ENCODE assay signal across 1 cellular context in the genomic region with DNA sequence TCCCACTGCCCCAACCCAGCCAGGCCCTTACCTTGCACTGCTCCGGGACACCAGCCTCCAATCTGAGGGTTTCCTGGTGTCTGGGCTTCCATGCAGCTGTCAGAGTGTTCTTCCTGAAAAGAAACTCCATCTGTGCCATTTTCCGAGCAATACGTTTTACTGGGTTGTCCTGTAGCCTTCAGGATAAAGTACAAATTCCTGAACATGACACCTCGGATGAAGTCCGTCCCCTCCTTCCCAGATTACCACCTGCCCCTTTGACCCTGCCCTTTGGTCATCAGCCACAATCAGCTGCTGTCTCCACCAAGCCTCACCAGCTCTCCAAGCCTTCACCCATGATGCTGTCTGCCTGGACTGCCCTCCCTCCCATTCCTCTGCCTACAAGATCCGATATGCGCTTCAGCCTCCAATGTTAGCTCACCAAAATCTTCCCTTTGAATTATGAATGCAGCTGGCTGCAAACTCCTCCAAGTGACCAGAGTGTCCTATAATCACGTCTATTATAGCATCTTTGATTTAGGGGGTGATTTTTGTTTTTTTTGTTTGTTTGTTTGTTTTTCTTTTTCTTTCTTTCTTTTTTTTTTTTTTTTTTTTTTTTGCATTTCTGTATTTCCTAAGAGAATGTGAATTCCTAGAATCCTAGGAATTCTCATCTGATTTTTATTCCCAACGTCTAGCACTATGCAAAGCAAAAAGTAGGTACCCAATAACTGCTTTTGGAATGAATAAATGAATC.
A peak's percentile ranks its signal among the peaks of the same experiment; 100 is the strongest.
TF ChIP-seq lines count a peak whose summit lies in the region.

No MANE protein-coding gene starts in this region.

TF ChIP-seq in HepG2, 621 proteins besides CTCF, POLR2A, EP300 and RAD21 (continued from another document and continues in another):
- no peak for TF ChIP-seq EED (CRISPR knock-in tag; IDR thresholded peaks at IDR 0.05)
- TF ChIP-seq ATRX (CRISPR knock-in tag; IDR thresholded peaks at IDR 0.05; ENCODE audit: borderline replicate concordance): no peak
- TF ChIP-seq ZMYM2 (CRISPR knock-in tag; IDR thresholded peaks at IDR 0.05): peak; percentile 90
- TF ChIP-seq ARID2 (CRISPR knock-in tag; IDR thresholded peaks at IDR 0.05; ENCODE audit: borderline replicate concordance): peak; percentile 74; the same call in 1 of the 2 replicates
- no peak for TF ChIP-seq SRSF9 (IDR thresholded peaks at IDR 0.05; ENCODE audit: borderline replicate concordance, insufficient read depth, low read depth, low read length, poor library complexity, severe bottlenecking)
- TF ChIP-seq ZNF432 (CRISPR knock-in tag; IDR thresholded peaks at IDR 0.05; ENCODE audit: borderline replicate concordance): no peak
- no peak for TF ChIP-seq FOSL1 (CRISPR knock-in tag; IDR thresholded peaks at IDR 0.05; ENCODE audit: borderline replicate concordance)
- peak; percentile 78; the same call in 1 of the 2 replicates for TF ChIP-seq JUND (CRISPR knock-in tag; IDR thresholded peaks at IDR 0.05)
- peak; percentile 94; the same call in 1 of the 2 replicates for TF ChIP-seq ZNF788 (CRISPR knock-in tag; IDR thresholded peaks at IDR 0.05; ENCODE audit: borderline replicate concordance)
- TF ChIP-seq, protein P1, sequence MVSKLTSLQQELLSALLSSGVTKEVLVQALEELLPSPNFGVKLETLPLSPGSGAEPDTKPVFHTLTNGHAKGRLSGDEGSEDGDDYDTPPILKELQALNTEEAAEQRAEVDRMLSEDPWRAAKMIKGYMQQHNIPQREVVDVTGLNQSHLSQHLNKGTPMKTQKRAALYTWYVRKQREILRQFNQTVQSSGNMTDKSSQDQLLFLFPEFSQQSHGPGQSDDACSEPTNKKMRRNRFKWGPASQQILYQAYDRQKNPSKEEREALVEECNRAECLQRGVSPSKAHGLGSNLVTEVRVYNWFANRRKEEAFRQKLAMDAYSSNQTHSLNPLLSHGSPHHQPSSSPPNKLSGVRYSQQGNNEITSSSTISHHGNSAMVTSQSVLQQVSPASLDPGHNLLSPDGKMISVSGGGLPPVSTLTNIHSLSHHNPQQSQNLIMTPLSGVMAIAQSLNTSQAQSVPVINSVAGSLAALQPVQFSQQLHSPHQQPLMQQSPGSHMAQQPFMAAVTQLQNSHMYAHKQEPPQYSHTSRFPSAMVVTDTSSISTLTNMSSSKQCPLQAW (CRISPR knock-in tag; IDR thresholded peaks at IDR 0.05): peak; percentile 92
- no peak for TF ChIP-seq HMGA1 (CRISPR knock-in tag; conservative IDR thresholded peaks at IDR 0.05)
- TF ChIP-seq, protein P2, sequence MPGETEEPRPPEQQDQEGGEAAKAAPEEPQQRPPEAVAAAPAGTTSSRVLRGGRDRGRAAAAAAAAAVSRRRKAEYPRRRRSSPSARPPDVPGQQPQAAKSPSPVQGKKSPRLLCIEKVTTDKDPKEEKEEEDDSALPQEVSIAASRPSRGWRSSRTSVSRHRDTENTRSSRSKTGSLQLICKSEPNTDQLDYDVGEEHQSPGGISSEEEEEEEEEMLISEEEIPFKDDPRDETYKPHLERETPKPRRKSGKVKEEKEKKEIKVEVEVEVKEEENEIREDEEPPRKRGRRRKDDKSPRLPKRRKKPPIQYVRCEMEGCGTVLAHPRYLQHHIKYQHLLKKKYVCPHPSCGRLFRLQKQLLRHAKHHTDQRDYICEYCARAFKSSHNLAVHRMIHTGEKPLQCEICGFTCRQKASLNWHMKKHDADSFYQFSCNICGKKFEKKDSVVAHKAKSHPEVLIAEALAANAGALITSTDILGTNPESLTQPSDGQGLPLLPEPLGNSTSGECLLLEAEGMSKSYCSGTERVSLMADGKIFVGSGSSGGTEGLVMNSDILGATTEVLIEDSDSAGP (CRISPR knock-in tag; IDR thresholded peaks at IDR 0.05; ENCODE audit: borderline replicate concordance): peak; percentile 80; the same call in 1 of the 2 replicates
- peak; percentile 92 for TF ChIP-seq ZBTB38 (CRISPR knock-in tag; IDR thresholded peaks at IDR 0.05)
- no peak for TF ChIP-seq ZNF225 (CRISPR knock-in tag; IDR thresholded peaks at IDR 0.05)
- TF ChIP-seq, protein P3, sequence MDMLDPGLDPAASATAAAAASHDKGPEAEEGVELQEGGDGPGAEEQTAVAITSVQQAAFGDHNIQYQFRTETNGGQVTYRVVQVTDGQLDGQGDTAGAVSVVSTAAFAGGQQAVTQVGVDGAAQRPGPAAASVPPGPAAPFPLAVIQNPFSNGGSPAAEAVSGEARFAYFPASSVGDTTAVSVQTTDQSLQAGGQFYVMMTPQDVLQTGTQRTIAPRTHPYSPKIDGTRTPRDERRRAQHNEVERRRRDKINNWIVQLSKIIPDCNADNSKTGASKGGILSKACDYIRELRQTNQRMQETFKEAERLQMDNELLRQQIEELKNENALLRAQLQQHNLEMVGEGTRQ (IDR thresholded peaks at IDR 0.05; ENCODE audit: low read depth, low read length): 0 out of 2 replicates have a peak, but pooled peaks have one; percentile 18
- TF ChIP-seq, protein P3 (CRISPR knock-in tag; IDR thresholded peaks at IDR 0.05; ENCODE audit: borderline replicate concordance): no peak
- TF ChIP-seq ZNF441 (CRISPR knock-in tag; IDR thresholded peaks at IDR 0.05; ENCODE audit: borderline replicate concordance): peak; percentile 70
- no peak for TF ChIP-seq ZFP36 (IDR thresholded peaks at IDR 0.05; ENCODE audit: borderline replicate concordance, low read depth, low read length, partially characterized antibody)
- TF ChIP-seq, protein P4, sequence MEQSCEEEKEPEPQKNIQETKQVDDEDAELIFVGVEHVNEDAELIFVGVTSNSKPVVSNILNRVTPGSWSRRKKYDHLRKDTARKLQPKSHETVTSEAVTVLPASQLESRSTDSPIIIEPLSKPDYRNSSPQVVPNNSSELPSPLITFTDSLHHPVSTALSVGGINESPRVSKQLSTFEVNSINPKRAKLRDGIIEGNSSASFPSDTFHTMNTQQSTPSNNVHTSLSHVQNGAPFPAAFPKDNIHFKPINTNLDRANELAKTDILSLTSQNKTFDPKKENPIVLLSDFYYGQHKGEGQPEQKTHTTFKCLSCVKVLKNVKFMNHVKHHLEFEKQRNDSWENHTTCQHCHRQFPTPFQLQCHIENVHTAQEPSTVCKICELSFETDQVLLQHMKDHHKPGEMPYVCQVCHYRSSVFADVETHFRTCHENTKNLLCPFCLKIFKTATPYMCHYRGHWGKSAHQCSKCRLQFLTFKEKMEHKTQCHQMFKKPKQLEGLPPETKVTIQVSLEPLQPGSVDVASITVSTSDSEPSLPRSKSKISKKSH (CRISPR knock-in tag; IDR thresholded peaks at IDR 0.05; ENCODE audit: borderline replicate concordance): no peak; the same call in 1 of the 2 replicates
- TF ChIP-seq RXRA (CRISPR knock-in tag; IDR thresholded peaks at IDR 0.05): peak; percentile 97
- TF ChIP-seq NRL (CRISPR knock-in tag; IDR thresholded peaks at IDR 0.05; ENCODE audit: borderline replicate concordance): no peak
- no peak for TF ChIP-seq ZNF282 (IDR thresholded peaks at IDR 0.05; ENCODE audit: partially characterized antibody)
- TF ChIP-seq, protein P5, sequence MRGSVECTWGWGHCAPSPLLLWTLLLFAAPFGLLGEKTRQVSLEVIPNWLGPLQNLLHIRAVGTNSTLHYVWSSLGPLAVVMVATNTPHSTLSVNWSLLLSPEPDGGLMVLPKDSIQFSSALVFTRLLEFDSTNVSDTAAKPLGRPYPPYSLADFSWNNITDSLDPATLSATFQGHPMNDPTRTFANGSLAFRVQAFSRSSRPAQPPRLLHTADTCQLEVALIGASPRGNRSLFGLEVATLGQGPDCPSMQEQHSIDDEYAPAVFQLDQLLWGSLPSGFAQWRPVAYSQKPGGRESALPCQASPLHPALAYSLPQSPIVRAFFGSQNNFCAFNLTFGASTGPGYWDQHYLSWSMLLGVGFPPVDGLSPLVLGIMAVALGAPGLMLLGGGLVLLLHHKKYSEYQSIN (CRISPR knock-in tag; IDR thresholded peaks at IDR 0.05; ENCODE audit: borderline replicate concordance): no peak
- TF ChIP-seq, protein P6, sequence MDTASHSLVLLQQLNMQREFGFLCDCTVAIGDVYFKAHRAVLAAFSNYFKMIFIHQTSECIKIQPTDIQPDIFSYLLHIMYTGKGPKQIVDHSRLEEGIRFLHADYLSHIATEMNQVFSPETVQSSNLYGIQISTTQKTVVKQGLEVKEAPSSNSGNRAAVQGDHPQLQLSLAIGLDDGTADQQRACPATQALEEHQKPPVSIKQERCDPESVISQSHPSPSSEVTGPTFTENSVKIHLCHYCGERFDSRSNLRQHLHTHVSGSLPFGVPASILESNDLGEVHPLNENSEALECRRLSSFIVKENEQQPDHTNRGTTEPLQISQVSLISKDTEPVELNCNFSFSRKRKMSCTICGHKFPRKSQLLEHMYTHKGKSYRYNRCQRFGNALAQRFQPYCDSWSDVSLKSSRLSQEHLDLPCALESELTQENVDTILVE (CRISPR knock-in tag; IDR thresholded peaks at IDR 0.05): no peak; the same call in none of the 2 replicates
- TF ChIP-seq, protein P7, sequence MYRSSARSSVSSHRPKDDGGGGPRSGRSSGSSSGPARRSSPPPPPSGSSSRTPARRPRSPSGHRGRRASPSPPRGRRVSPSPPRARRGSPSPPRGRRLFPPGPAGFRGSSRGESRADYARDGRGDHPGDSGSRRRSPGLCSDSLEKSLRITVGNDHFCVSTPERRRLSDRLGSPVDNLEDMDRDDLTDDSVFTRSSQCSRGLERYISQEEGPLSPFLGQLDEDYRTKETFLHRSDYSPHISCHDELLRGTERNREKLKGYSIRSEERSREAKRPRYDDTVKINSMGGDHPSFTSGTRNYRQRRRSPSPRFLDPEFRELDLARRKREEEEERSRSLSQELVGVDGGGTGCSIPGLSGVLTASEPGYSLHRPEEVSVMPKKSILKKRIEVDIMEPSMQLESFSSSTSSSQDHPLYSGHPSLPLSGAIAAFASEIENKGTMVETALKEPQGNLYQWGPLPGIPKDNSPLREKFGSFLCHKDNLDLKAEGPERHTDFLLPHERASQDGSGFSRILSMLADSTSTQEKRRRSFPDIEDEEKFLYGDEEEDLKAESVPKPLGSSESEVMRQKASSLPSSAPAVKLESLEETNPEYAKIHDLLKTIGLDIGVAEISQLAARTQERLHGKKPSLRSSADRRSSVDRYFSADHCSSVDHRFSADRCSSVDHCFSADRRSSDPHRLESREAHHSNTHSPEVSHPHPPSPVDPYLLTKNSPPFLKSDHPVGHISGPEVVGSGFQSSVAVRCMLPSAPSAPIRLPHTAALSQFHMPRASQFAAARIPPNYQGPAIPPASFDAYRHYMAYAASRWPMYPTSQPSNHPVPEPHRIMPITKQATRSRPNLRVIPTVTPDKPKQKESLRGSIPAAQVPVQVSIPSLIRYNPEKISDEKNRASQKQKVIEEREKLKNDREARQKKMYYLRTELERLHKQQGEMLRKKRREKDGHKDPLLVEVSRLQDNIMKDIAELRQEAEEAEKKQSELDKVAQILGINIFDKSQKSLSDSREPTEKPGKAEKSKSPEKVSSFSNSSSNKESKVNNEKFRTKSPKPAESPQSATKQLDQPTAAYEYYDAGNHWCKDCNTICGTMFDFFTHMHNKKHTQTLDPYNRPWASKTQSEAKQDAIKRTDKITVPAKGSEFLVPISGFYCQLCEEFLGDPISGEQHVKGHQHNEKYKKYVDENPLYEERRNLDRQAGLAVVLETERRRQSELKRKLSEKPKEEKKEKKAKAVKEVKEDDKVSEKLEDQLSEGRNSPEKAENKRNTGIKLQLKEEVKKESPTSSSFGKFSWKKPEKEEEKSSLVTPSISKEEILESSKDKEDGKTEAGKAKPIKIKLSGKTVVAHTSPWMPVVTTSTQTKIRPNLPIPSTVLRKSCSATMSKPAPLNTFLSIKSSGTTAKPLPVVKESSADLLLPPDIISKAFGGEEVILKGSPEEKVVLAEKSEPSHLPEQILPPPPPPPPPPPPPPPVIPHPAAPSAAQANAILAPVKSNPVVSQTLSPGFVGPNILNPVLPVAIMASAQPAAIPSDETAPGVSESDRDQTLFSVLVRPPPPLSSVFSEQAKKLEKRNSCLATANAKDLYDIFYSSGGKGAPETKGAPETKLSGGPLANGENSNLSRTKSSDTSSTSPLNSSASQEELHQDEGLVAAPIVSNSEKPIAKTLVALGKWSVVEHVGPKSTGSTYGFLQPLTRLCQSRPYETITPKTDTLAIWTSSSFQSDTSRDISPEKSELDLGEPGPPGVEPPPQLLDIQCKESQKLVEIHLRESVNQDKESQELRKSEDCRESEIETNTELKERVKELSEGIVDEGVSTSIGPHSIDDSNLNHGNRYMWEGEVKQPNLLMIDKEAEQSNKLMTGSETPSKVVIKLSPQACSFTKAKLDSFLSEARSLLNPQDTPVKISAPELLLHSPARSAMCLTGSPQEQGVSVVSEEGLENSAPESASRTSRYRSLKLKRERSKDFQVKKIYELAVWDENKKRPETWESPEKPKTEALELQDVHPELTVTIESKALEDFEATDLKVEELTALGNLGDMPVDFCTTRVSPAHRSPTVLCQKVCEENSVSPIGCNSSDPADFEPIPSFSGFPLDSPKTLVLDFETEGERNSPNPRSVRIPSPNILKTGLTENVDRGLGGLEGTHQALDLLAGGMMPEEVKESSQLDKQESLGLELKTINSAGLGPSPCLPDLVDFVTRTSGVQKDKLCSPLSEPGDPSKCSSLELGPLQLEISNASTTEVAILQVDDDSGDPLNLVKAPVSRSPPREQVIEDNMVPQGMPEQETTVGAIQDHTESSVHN (CRISPR knock-in tag; IDR thresholded peaks at IDR 0.05): no peak
- TF ChIP-seq, protein P8, sequence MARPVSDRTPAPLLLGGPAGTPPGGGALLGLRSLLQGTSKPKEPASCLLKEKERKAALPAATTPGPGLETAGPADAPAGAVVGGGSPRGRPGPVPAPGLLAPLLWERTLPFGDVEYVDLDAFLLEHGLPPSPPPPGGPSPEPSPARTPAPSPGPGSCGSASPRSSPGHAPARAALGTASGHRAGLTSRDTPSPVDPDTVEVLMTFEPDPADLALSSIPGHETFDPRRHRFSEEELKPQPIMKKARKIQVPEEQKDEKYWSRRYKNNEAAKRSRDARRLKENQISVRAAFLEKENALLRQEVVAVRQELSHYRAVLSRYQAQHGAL (CRISPR knock-in tag; IDR thresholded peaks at IDR 0.05; ENCODE audit: not compliant biosample characterization): no peak
- TF ChIP-seq ZNF572 (CRISPR knock-in tag; IDR thresholded peaks at IDR 0.05): 0 out of 2 replicates have a peak, but pooled peaks have one; percentile 62
- TF ChIP-seq SSRP1 (CRISPR knock-in tag; IDR thresholded peaks at IDR 0.05): peak; percentile 83
- TF ChIP-seq, protein P9, sequence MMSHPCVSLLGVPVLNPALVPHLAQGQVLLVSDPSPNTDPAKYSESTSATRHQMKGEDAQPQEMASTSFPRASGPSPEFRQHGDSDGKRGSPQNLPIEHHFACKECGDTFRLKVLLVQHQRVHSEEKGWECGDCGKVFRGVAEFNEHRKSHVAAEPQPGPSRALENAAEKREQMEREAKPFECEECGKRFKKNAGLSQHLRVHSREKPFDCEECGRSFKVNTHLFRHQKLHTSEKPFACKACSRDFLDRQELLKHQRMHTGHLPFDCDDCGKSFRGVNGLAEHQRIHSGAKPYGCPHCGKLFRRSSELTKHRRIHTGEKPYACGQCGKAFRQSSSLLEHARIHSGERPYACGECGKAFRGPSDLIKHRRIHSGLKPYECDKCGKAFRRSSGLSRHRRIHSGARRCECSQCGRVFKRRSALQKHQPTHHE (CRISPR knock-in tag; IDR thresholded peaks at IDR 0.05; ENCODE audit: borderline replicate concordance): no peak
- peak; percentile 98 for TF ChIP-seq SALL1 (CRISPR knock-in tag; IDR thresholded peaks at IDR 0.05)
- TF ChIP-seq ZNF83 (CRISPR knock-in tag; IDR thresholded peaks at IDR 0.05; ENCODE audit: borderline replicate concordance): no peak
- TF ChIP-seq, protein P10, sequence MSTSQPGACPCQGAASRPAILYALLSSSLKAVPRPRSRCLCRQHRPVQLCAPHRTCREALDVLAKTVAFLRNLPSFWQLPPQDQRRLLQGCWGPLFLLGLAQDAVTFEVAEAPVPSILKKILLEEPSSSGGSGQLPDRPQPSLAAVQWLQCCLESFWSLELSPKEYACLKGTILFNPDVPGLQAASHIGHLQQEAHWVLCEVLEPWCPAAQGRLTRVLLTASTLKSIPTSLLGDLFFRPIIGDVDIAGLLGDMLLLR (CRISPR knock-in tag; IDR thresholded peaks at IDR 0.05): 0 out of 2 replicates have a peak, but pooled peaks have one; percentile 54
